In genomic region chr11:45470151-45471001, GRCh38 we compare ENCODE assay signal across 16 cellular contexts.
DNase-seq lines count a peak whose midpoint lies in the region; ATAC-seq and TF ChIP-seq lines count a peak whose summit lies in the region.
"Had no signal": no experiment of that assay in that cellular context is flagged by ENCODE, and none has a peak within 500 bp of the region (broad histone marks: within the 10 kb centered on the region; RNA-seq: fewer than 3 reads in every experiment).

No MANE protein-coding gene starts in this region.

- no peaks in the 10 kb centered on the region for H3K9me3 ChIP-seq in heart left ventricle
- H3K9me3 ChIP-seq: A549, mucosa of descending colon, thoracic aorta had no signal

- intact Hi-C loops in Right ventricle myocardium superior (cut with DNase I) (no loop called here), heart left ventricle (cut with DNase I) (no loop called here), left ventricle myocardium superior (cut with micrococcal nuclease) (no loop called here)

- 57 to 60% (median 59%) methylated on average over 9 of the region's 9 CpGs for WGBS in heart left ventricle, 4 donors

- H3K4me3 ChIP-seq in heart left ventricle = no peak overlapping the region
- H3K4me3 ChIP-seq: A549, mucosa of descending colon, thoracic aorta had no signal

- peaks cover 0 to 5% (median 0%) of the 10 kb centered on the region in 12 donors for H3K4me1 ChIP-seq in heart left ventricle
- H3K4me1 ChIP-seq: A549 had no signal

- DNase-seq in Right ventricle myocardium superior (peak; percentile 66), heart left ventricle (no peak), NCI-H69 (lab: John Stamatoyannopoulos, UW) (peak; percentile 80), left ventricle myocardium superior (peak; percentile 43), stromal cell of bone marrow (ENCODE audit: low read depth) (peak; percentile 54), NCI-H526 treated with DMSO at 0.1 percent for 48 hours (lab: John Stamatoyannopoulos, UW) (no peak), UCSD-AML1 (lab: John Stamatoyannopoulos, UW; ENCODE audit: unreplicated experiment) (no peak)
- DNase-seq: activated CD4-positive, alpha-beta T cell treated with anti-CD3 and anti-CD28 coated beads, Interleukin-2, amount 50 U/mL, for 48 hours; activated T-cell treated with anti-CD3 and anti-CD28 coated beads, Interleukin-2, amount 50 U/mL, for 72 hours; COR-L47; GF-D8; islet precursor cell; mucosa of descending colon had no signal

- H3K27me3 ChIP-seq in heart left ventricle = no peaks in the 10 kb centered on the region

- no peaks in the 10 kb centered on the region for H3K36me3 ChIP-seq in heart left ventricle
- H3K36me3 ChIP-seq: thoracic aorta had no signal

- TF ChIP-seq POLR2A in heart left ventricle (IDR thresholded peaks at IDR 0.05) = no peak

- no peak overlapping the region for H3K27ac ChIP-seq in heart left ventricle
- H3K27ac ChIP-seq: A549, thoracic aorta had no signal

- peak; percentile 34 for ATAC-seq in Right ventricle myocardium superior (ENCODE audit: poor library complexity)
- ATAC-seq in heart left ventricle = no peak
- no peak for ATAC-seq in left ventricle myocardium superior
- no peak for ATAC-seq in GM18502 (IDR thresholded peaks at IDR 0.05; ENCODE audit: poor library complexity, unreplicated experiment)
- ATAC-seq: A549; activated T-cell treated with anti-CD3 and anti-CD28 coated beads, Interleukin-2, amount 50 U/mL, for 72 hours; mucosa of descending colon had no signal

- no peak for TF ChIP-seq CTCF in heart left ventricle (IDR thresholded peaks at IDR 0.05)

Comparison
In these comparisons a context has a peak if more than half of its experiments do, and no peak if none do; other contexts are left out.
1. DNase-seq: peak in Right ventricle myocardium superior (single experiment), NCI-H69 (single experiment), left ventricle myocardium superior (single experiment) and stromal cell of bone marrow (single experiment); none in heart left ventricle (0 of 5), NCI-H526 treated with DMSO at 0.1 percent for 48 hours (single experiment) and UCSD-AML1 (single experiment).